Comparison of ENCODE assay signal across 2 cellular contexts in the genomic region with DNA sequence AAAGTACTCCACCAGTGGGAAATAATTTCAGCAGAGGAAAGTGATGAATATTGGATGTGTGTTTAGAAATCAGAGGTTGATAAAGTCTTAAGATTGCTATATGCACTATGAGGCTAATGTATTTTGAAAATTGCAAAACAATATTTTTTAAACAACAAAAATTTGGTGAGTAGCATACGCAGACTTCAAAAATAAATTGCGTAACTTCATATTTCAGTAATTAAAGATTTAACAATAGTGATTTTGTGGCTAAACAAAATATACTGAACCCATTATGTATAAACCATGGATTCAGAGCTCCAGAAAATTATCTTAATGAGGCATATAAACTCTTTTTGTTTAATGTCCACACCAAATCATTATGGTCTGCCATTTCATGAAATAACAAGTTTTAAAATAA.
TF ChIP-seq lines count a peak whose summit lies in the region.

No MANE protein-coding gene starts in this region.

TF ChIP-seq in IMR-90, 13 proteins besides CTCF, POLR2A, EP300 and RAD21:
- TF ChIP-seq NFE2L2 (IDR thresholded peaks at IDR 0.05; ENCODE audit: low read depth, low read length) = no peak
- no peak for TF ChIP-seq MXI1 (IDR thresholded peaks at IDR 0.05; ENCODE audit: borderline replicate concordance, low read depth, low read length)
- TF ChIP-seq CEBPB (IDR thresholded peaks at IDR 0.05; ENCODE audit: low read depth, low read length) = peak; percentile 78

TF ChIP-seq in H1, 55 proteins besides CTCF, POLR2A, EP300 and RAD21:
- peak; percentile 43; the same call in 1 of the 2 replicates for TF ChIP-seq CEBPB (IDR thresholded peaks at IDR 0.05; ENCODE audit: low read depth, low read length)
- TF ChIP-seq KDM5A (IDR thresholded peaks at IDR 0.05; ENCODE audit: low read length) = no peak
- no peak for TF ChIP-seq TEAD4 (IDR thresholded peaks at IDR 0.05; ENCODE audit: low read depth, low read length)
